Comparison of ENCODE assay signal across 8 cellular contexts in genomic region chr1:86913399-86913895, GRCh38. TPM values are rescaled to one million over a fixed set of nuclear protein-coding genes. Genes with fewer than 3 reads are reported as not detected.
A peak's percentile ranks its signal among the peaks of the same experiment; 100 is the strongest.
DNase-seq lines count a peak whose midpoint lies in the region; ATAC-seq and TF ChIP-seq lines count a peak whose summit lies in the region.

No MANE protein-coding gene starts in this region.

- no peaks in the 10 kb centered on the region for H3K9me3 Mint-ChIP-seq in effector memory CD8-positive, alpha-beta T cell

- peak overlapping the region; percentile 88 for H3K9ac ChIP-seq in neural cell (ENCODE audit: low read length)

- peaks cover 44% of the 10 kb centered on the region for H3K4me1 ChIP-seq in vagina

- peak; percentile 25 for ATAC-seq in GM18502 (IDR thresholded peaks at IDR 0.05; ENCODE audit: poor library complexity, unreplicated experiment)
- no peak for ATAC-seq in effector memory CD8-positive, alpha-beta T cell (replicated peaks)

- H3K9me3 ChIP-seq in AG04450 (ENCODE audit: control insufficient read depth, insufficient read depth, low read length) (no peaks in the 10 kb centered on the region; the same call in 1 of the 2 replicates), neural cell (ENCODE audit: low read length) (no peaks in the 10 kb centered on the region), vagina (no peaks in the 10 kb centered on the region)

- DNase-seq in AG04450 (ENCODE audit: low read depth, low spot score) (no peak), LNCaP clone FGC (ENCODE audit: low read depth) (peak; percentile 28), vagina (ENCODE audit: extremely low spot score in 2 of 2) (no peak), ecto neural progenitor cell (ENCODE audit: low spot score) (no peak)
- DNase-seq in activated CD4-positive, CD25-positive, alpha-beta regulatory T cell treated with anti-CD3 and anti-CD28 coated beads, Interleukin-2, amount 50 U/mL, for 72 hours, result peak; percentile 40
- DNase-seq in effector memory CD8-positive, alpha-beta T cell, result peak; percentile 10 to 24 (median 16)

- no peaks in the 10 kb centered on the region for H3K9me2 ChIP-seq in neural cell (ENCODE audit: insufficient read depth, low read length)

- H2AFZ ChIP-seq in neural cell (ENCODE audit: low read depth, low read length), result peak overlapping the region; percentile 73

- H3K36me3 Mint-ChIP-seq in effector memory CD8-positive, alpha-beta T cell (ENCODE audit: insufficient read depth), result peaks cover 14% of the 10 kb centered on the region

- CTCF ChIA-PET in AG04450 (lab: Charles Lee), result interaction anchor here (1.8 to 2.8 kb wide), 3 partner anchors 10 to 80 kb away, joined by 6 to 13 read pairs (median 8); no protein-coding TSS in a partner anchor

- no peak for TF ChIP-seq EP300 in neural cell (conservative IDR thresholded peaks at IDR 0.05; ENCODE audit: poor library complexity, severe bottlenecking)

- no peak overlapping the region for H3K27ac Mint-ChIP-seq in effector memory CD8-positive, alpha-beta T cell

- H3K27me3 ChIP-seq in AG04450 (ENCODE audit: control insufficient read depth, insufficient read depth, low read length) (no peaks in the 10 kb centered on the region), neural cell (ENCODE audit: insufficient read depth, low read depth, low read length) (no peaks in the 10 kb centered on the region), vagina (no peaks in the 10 kb centered on the region)

- no peaks in the 10 kb centered on the region for H3K27me3 Mint-ChIP-seq in effector memory CD8-positive, alpha-beta T cell

- TF ChIP-seq CTCF in AG04450 (IDR thresholded peaks at IDR 0.05; ENCODE audit: low read depth, low read length) (no peak), LNCaP clone FGC (IDR thresholded peaks at IDR 0.05; ENCODE audit: control insufficient read depth, extremely low read depth, insufficient read depth) (no peak), neural cell (IDR thresholded peaks at IDR 0.05; ENCODE audit: poor library complexity, severe bottlenecking) (no peak), vagina (IDR thresholded peaks at IDR 0.05) (no peak)

- H3F3A ChIP-seq in neural cell (ENCODE audit: insufficient read depth, low read length, poor library complexity, severe bottlenecking), result no peaks in the 10 kb centered on the region

- H3K27ac ChIP-seq in AG04450 (ENCODE audit: low read depth, low read length), result peak overlapping the region; percentile 86
- peak overlapping the region; percentile 90 for H3K27ac ChIP-seq in neural cell (ENCODE audit: low read length)
- peak overlapping the region; percentile 90 for H3K27ac ChIP-seq in vagina

- TF ChIP-seq RAD21 in neural cell (conservative IDR thresholded peaks at IDR 0.05), result no peak

- POLR2A ChIA-PET in AG04450 (lab: Yijun Ruan, JAX), result interaction anchor here (1.0 to 1.3 kb wide), 3 partner anchors 16 to 209 kb away, joined by 4 to 7 read pairs (median 6); partner anchors contain the start of gene SH3GLB1

- no peaks in the 10 kb centered on the region for H4K20me1 ChIP-seq in neural cell (ENCODE audit: insufficient read depth)

- H3K79me2 ChIP-seq in neural cell (replicated peaks; ENCODE audit: insufficient read depth, low read length), result peaks cover 67% of the 10 kb centered on the region

- TF ChIP-seq POLR2A in vagina (IDR thresholded peaks at IDR 0.05), result no peak

- no peaks in the 10 kb centered on the region for H3K36me3 ChIP-seq in neural cell (ENCODE audit: insufficient read depth, low read length)
- no peaks in the 10 kb centered on the region for H3K36me3 ChIP-seq in vagina

- peak overlapping the region; percentile 100 for H3K4me3 ChIP-seq in AG04450 (ENCODE audit: low read depth, low read length)
- peak overlapping the region; percentile 94 for H3K4me3 ChIP-seq in LNCaP clone FGC (ENCODE audit: low read depth, low read length)
- H3K4me3 ChIP-seq in neural cell (ENCODE audit: low read length), result peak overlapping the region; percentile 75
- peak overlapping the region; percentile 77 to 95 for H3K4me3 ChIP-seq in vagina

- H3K4me3 Mint-ChIP-seq in effector memory CD8-positive, alpha-beta T cell, result no peak overlapping the region

- peaks cover 38 to 50% of the 10 kb centered on the region in 2 donors for H3K4me1 Mint-ChIP-seq in effector memory CD8-positive, alpha-beta T cell (ENCODE audit: low read depth in 2 of 2)

- intact Hi-C loops in vagina (cut with DNase I), result loop anchor here (10.0 kb wide), 1 partner anchor 209 kb away; the partner anchor contains the start of gene SH3GLB1

- peak overlapping the region; percentile 62 for H3K4me2 ChIP-seq in neural cell (ENCODE audit: low read length)

TF ChIP-seq in neural cell, 6 proteins besides CTCF, POLR2A, EP300 and RAD21:
- TF ChIP-seq POLR2AphosphoS5 (IDR thresholded peaks at IDR 0.05) (no peak), MXI1 (conservative IDR thresholded peaks at IDR 0.05; ENCODE audit: poor library complexity, severe bottlenecking) (no peak), TAF1 (IDR thresholded peaks at IDR 0.05; ENCODE audit: low read depth) (no peak), EZH2 (IDR thresholded peaks at IDR 0.05; ENCODE audit: borderline replicate concordance, insufficient read depth, low read length, poor library complexity, severe bottlenecking) (no peak), SMC3 (conservative IDR thresholded peaks at IDR 0.05; ENCODE audit: poor library complexity) (no peak)
- TF ChIP-seq, protein P1, sequence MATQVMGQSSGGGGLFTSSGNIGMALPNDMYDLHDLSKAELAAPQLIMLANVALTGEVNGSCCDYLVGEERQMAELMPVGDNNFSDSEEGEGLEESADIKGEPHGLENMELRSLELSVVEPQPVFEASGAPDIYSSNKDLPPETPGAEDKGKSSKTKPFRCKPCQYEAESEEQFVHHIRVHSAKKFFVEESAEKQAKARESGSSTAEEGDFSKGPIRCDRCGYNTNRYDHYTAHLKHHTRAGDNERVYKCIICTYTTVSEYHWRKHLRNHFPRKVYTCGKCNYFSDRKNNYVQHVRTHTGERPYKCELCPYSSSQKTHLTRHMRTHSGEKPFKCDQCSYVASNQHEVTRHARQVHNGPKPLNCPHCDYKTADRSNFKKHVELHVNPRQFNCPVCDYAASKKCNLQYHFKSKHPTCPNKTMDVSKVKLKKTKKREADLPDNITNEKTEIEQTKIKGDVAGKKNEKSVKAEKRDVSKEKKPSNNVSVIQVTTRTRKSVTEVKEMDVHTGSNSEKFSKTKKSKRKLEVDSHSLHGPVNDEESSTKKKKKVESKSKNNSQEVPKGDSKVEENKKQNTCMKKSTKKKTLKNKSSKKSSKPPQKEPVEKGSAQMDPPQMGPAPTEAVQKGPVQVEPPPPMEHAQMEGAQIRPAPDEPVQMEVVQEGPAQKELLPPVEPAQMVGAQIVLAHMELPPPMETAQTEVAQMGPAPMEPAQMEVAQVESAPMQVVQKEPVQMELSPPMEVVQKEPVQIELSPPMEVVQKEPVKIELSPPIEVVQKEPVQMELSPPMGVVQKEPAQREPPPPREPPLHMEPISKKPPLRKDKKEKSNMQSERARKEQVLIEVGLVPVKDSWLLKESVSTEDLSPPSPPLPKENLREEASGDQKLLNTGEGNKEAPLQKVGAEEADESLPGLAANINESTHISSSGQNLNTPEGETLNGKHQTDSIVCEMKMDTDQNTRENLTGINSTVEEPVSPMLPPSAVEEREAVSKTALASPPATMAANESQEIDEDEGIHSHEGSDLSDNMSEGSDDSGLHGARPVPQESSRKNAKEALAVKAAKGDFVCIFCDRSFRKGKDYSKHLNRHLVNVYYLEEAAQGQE (IDR thresholded peaks at IDR 0.05; ENCODE audit: borderline replicate concordance), result no peak

RNA-seq across cellular contexts. Expression of gene SELENOF, which starts 0.5 kb away (rescaled TPM):
- polyA plus RNA-seq in AG04450 (2011; rRNA removed) (248 and 358 TPM in 2 replicates), neural cell (171 and 198 TPM in 2 replicates)
- 60.7 and 73.2 TPM in 2 replicates for polyA minus RNA-seq in AG04450 (2011; rRNA and poly(A)+ RNA removed)
- 109 and 124 TPM in 2 replicates for polyA minus RNA-seq in neural cell
- 77.3 TPM for total RNA-seq in vagina

RNA-seq across cellular contexts. Expression of gene HS2ST1, which starts 1.0 kb away (rescaled TPM):
- polyA plus RNA-seq in AG04450 (2011; rRNA removed), result 19.8 and 22.4 TPM in 2 replicates
- polyA minus RNA-seq in AG04450 (2011; rRNA and poly(A)+ RNA removed), result 13.8 and 19.0 TPM in 2 replicates
- 22.2 and 24.7 TPM in 2 replicates for polyA plus RNA-seq in neural cell
- polyA minus RNA-seq in neural cell, result 51.6 and 57.3 TPM in 2 replicates
- total RNA-seq in vagina, result 11.5 TPM

Comparison
In these comparisons a context has a peak if more than half of its experiments do, and no peak if none do; other contexts are left out.
1. DNase-seq: peak in LNCaP clone FGC (single experiment), activated CD4-positive, CD25-positive, alpha-beta regulatory T cell treated with anti-CD3 and anti-CD28 coated beads, Interleukin-2, amount 50 U/mL, for 72 hours (single experiment) and effector memory CD8-positive, alpha-beta T cell (3 of 3); none in AG04450 (single experiment), vagina (0 of 2) and ecto neural progenitor cell (single experiment).
2. Peak in every context shown above with its lines, with median percentiles within 50 percentile points of each other: H3K27ac ChIP-seq and H3K4me3 ChIP-seq.